22 cellular contexts compared by ENCODE assay signal in the genomic region with DNA sequence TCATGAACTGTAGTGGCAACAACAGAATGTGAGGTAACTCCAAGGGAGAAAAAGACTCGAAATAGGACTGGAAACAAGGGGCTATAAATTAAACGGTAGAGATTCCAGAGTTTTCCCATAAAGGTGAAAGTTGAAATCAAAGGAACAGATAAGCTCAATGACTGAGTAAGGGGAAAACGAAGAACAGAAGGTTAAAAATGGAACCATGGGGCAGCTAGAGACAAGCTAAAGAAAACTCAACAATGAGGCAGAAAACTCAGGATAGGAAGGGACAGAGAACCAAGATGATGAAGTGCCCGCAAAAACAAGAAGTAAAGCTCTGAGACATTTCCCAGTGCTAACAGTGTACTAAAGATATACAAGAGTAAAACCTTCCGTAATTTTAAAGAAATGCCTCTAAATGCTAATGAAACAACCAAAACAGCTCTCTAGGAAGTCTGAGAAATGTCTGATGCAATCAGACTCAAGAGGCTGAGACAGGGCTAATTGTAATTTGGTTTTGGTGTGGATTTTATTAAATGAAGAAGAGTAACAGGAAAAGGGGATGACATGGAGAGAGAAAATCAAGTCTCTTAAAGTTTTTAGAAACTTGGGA.
DNase-seq lines count a peak whose midpoint lies in the region; ATAC-seq, FAIRE-seq and TF ChIP-seq lines count a peak whose summit lies in the region.
"Had no signal": no experiment of that assay in that cellular context is flagged by ENCODE, and none has a peak within 500 bp of the region (broad histone marks: within the 10 kb centered on the region; RNA-seq: fewer than 3 reads in every experiment).

No MANE protein-coding gene starts in this region.

- no peak overlapping the region for H3K4me3 Mint-ChIP-seq in stimulated activated naive B cell treated with anti-CD40 and anti-IgM and Interleukin-4, amounts not matched to agents 10 μg/mL and 1 μg/mL and 100 μg/mL, for 72 hours
- no peak overlapping the region for H3K4me3 Mint-ChIP-seq in stimulated activated effector memory CD8-positive, alpha-beta T cell treated with anti-CD3 and anti-CD28 coated beads, Interleukin-12 subunit alpha, Interleukin-12 subunit beta, amount 100 ng/mL, for 72 hours
- H3K4me3 Mint-ChIP-seq: natural killer cell, type B pancreatic cell had no signal

- no peaks in the 10 kb centered on the region for H3K36me3 ChIP-seq in HEK293 (ENCODE audit: control insufficient read depth in 2 of 2, insufficient read depth in 1 of 2, low read length in 2 of 2)
- no peaks in the 10 kb centered on the region for H3K36me3 ChIP-seq in H1 (ENCODE audit: control insufficient read depth in 2 of 4, insufficient read depth in 4 of 4, low read length in 3 of 4)
- H3K36me3 ChIP-seq in neutrophil = no peaks in the 10 kb centered on the region
- H3K36me3 ChIP-seq: lower lobe of right lung had no signal

- H3K79me2 ChIP-seq in H1 (ENCODE audit: control insufficient read depth in 1 of 2, insufficient read depth in 2 of 2, low read length in 2 of 2) = peaks cover 0 to 91% of the 10 kb centered on the region in 2 experiments; a peak in 3 of 4 replicates

- H2BK12ac ChIP-seq in H1 (ENCODE audit: low read depth, low read length) = no peak overlapping the region

- no peak overlapping the region for H2AFZ ChIP-seq in H1 (ENCODE audit: low read length)

- H3K4me3 ChIP-seq in HEK293 (ENCODE audit: low read depth, low read length) (no peak overlapping the region), H1 (ENCODE audit: extremely low read depth in 1 of 4, insufficient read depth in 2 of 4, low read depth in 3 of 4, low read length in 4 of 4) (no peak overlapping the region), neutrophil (ENCODE audit: low read depth in 1 of 2, low read length in 1 of 2) (no peak overlapping the region)
- H3K4me3 ChIP-seq: BLaER1, lower lobe of right lung, psoas muscle had no signal

- no peak for TF ChIP-seq POLR2A in H1 (IDR thresholded peaks at IDR 0.05; ENCODE audit: control extremely low read depth in 1 of 2, low read depth in 2 of 2, low read length in 2 of 2)

- no peaks in the 10 kb centered on the region for H3K27me3 Mint-ChIP-seq in stimulated activated naive B cell treated with anti-CD40 and anti-IgM and Interleukin-4, amounts not matched to agents 10 μg/mL and 1 μg/mL and 100 μg/mL, for 72 hours
- H3K27me3 Mint-ChIP-seq: type B pancreatic cell had no signal

- H3K23ac ChIP-seq in H1 (ENCODE audit: insufficient read length) = no peak overlapping the region

- peaks cover 11% of the 10 kb centered on the region for H3K79me1 ChIP-seq in H1 (ENCODE audit: low read depth, low read length)

- POLR2A ChIA-PET in HEK293 (lab: Yijun Ruan, JAX) = no interaction called here
- POLR2A ChIA-PET in H1 (lab: Charles Lee; ENCODE audit: partially characterized antibody) = no interaction called here

- peaks cover 0 to 5% of the 10 kb centered on the region in 2 donors for H3K36me3 Mint-ChIP-seq in stimulated activated naive B cell treated with anti-CD40 and anti-IgM and Interleukin-4, amounts not matched to agents 10 μg/mL and 1 μg/mL and 100 μg/mL, for 72 hours
- no peaks in the 10 kb centered on the region for H3K36me3 Mint-ChIP-seq in stimulated activated effector memory CD8-positive, alpha-beta T cell treated with anti-CD3 and anti-CD28 coated beads, Interleukin-12 subunit alpha, Interleukin-12 subunit beta, amount 100 ng/mL, for 72 hours
- H3K36me3 Mint-ChIP-seq: activated naive CD4-positive, alpha-beta T cell treated with anti-CD3 and anti-CD28 coated beads, Interleukin-2, amount 50 U/mL, for 72 hours; natural killer cell had no signal

- H3K4me1 ChIP-seq in HEK293 (ENCODE audit: control insufficient read depth, insufficient read depth, low read length) (peaks cover 34% of the 10 kb centered on the region), H1 (replicated peaks in 1 of 4; ENCODE audit: control insufficient read depth in 3 of 4, insufficient read depth in 4 of 4, low read length in 3 of 4) (peaks cover 0 to 4% (median 2%) of the 10 kb centered on the region in 4 experiments; a peak in 3 of 7 replicates), neutrophil (ENCODE audit: control insufficient read depth in 1 of 2, insufficient read depth in 1 of 2, low read depth in 1 of 2, low read length in 1 of 2) (peaks cover 9 to 12% of the 10 kb centered on the region in 2 experiments)

- no peak for FAIRE-seq in H1 (lab: Jason Lieb, UNC)

- H2BK5ac ChIP-seq in H1 (ENCODE audit: low read depth, low read length) = no peak overlapping the region

- no peak for ATAC-seq in stimulated activated naive B cell treated with anti-CD40 and anti-IgM and Interleukin-4, amounts not matched to agents 10 μg/mL and 1 μg/mL and 100 μg/mL, for 72 hours (replicated peaks)
- no peak for ATAC-seq in stimulated activated effector memory CD8-positive, alpha-beta T cell treated with anti-CD3 and anti-CD28 coated beads, Interleukin-12 subunit alpha, Interleukin-12 subunit beta, amount 100 ng/mL, for 72 hours
- ATAC-seq: activated naive CD4-positive, alpha-beta T cell treated with anti-CD3 and anti-CD28 coated beads, Interleukin-2, amount 50 U/mL, for 72 hours; natural killer cell; Panc1; psoas muscle had no signal

- H2BK15ac ChIP-seq in H1 (ENCODE audit: low read length) = no peak overlapping the region

- H3K4ac ChIP-seq in H1 (replicated peaks; ENCODE audit: insufficient read length, low read depth, low read length) = peak overlapping the region; percentile 10

- DNase-seq in NOMO-1 (lab: John Stamatoyannopoulos, UW; ENCODE audit: unreplicated experiment in 2 of 2) = peak; percentile 48 to 71
- no peak for DNase-seq in H1 (ENCODE audit: low read depth in 1 of 2, low spot score in 2 of 2)
- DNase-seq in stimulated activated naive B cell treated with anti-CD40 and anti-IgM and Interleukin-4, amounts not matched to agents 10 μg/mL and 1 μg/mL and 100 μg/mL, for 72 hours = no peak
- DNase-seq in occipital lobe (lab: John Stamatoyannopoulos, UW) = no peak
- DNase-seq in posterior vena cava (ENCODE audit: low spot score) = no peak
- no peak for DNase-seq in stimulated activated effector memory CD8-positive, alpha-beta T cell treated with anti-CD3 and anti-CD28 coated beads, Interleukin-12 subunit alpha, Interleukin-12 subunit beta, amount 100 ng/mL, for 72 hours (ENCODE audit: low spot score in 2 of 2)
- DNase-seq: activated T-cell treated with anti-CD3 and anti-CD28 coated beads, Interleukin-2, amount 50 U/mL, for 1 hour; DMS53; effector memory CD4-positive, alpha-beta T cell; lower lobe of right lung; natural killer cell; NCI-H187 treated with DMSO at 0.1 percent for 48 hours; NCI-H524; psoas muscle; stimulated activated CD4-positive, alpha-beta T cell treated with anti-CD3 and anti-CD28 coated beads, Interleukin-12 subunit alpha, Interleukin-12 subunit beta, amount 100 ng/mL, for 4 hours; stimulated activated naive CD4-positive, alpha-beta T cell had no signal

- no peaks in the 10 kb centered on the region for H3K9me3 ChIP-seq in HEK293 (ENCODE audit: control insufficient read depth, insufficient read depth, low read depth, low read length)
- H3K9me3 ChIP-seq in H1 (ENCODE audit: insufficient read depth in 2 of 2, low read depth in 1 of 2, low read length in 1 of 2) = no peaks in the 10 kb centered on the region
- H3K9me3 ChIP-seq in neutrophil = no peaks in the 10 kb centered on the region
- H3K9me3 ChIP-seq: BLaER1, lower lobe of right lung, psoas muscle had no signal

- no peak overlapping the region for H2BK20ac ChIP-seq in H1 (ENCODE audit: low read length)

- no peak for TF ChIP-seq RAD21 in H1 (IDR thresholded peaks at IDR 0.05 in 1 of 2, conservative IDR thresholded peaks at IDR 0.05 in 1 of 2; ENCODE audit: low read depth in 2 of 2, low read length in 2 of 2)

- H3K27ac Mint-ChIP-seq in stimulated activated naive B cell treated with anti-CD40 and anti-IgM and Interleukin-4, amounts not matched to agents 10 μg/mL and 1 μg/mL and 100 μg/mL, for 72 hours = no peak overlapping the region
- H3K27ac Mint-ChIP-seq in stimulated activated effector memory CD8-positive, alpha-beta T cell treated with anti-CD3 and anti-CD28 coated beads, Interleukin-12 subunit alpha, Interleukin-12 subunit beta, amount 100 ng/mL, for 72 hours = no peak overlapping the region
- H3K27ac Mint-ChIP-seq: activated naive CD4-positive, alpha-beta T cell treated with anti-CD3 and anti-CD28 coated beads, Interleukin-2, amount 50 U/mL, for 72 hours; natural killer cell; type B pancreatic cell had no signal

- no peak overlapping the region for H4K91ac ChIP-seq in H1 (replicated peaks; ENCODE audit: insufficient read length, low read length)

- no peaks in the 10 kb centered on the region for H3K27me3 ChIP-seq in H1 (replicated peaks in 1 of 4; ENCODE audit: control insufficient read depth in 3 of 4, extremely low read depth in 1 of 4, insufficient read depth in 3 of 4, low read length in 3 of 4)
- H3K27me3 ChIP-seq in neutrophil = no peaks in the 10 kb centered on the region
- H3K27me3 ChIP-seq: BLaER1 had no signal

- H4K20me1 ChIP-seq in H1 (replicated peaks in 1 of 2; ENCODE audit: control insufficient read depth in 1 of 2, insufficient read depth in 2 of 2, low read length in 2 of 2) = peaks cover 0 to 3% of the 10 kb centered on the region in 2 experiments

- no peak overlapping the region for H3K14ac ChIP-seq in H1 (ENCODE audit: insufficient read length)

- CTCF ChIA-PET in HEK293 (lab: Yijun Ruan, JAX) (interaction anchor here (0.5 to 0.8 kb wide), 4 partner anchors 20 to 417 kb away, joined by 3 to 5 read pairs (median 4); no protein-coding TSS in a partner anchor), H1 (lab: Charles Lee; ENCODE audit: partially characterized antibody) (no interaction called here)

- no peaks in the 10 kb centered on the region for H3K9me3 Mint-ChIP-seq in stimulated activated naive B cell treated with anti-CD40 and anti-IgM and Interleukin-4, amounts not matched to agents 10 μg/mL and 1 μg/mL and 100 μg/mL, for 72 hours
- no peaks in the 10 kb centered on the region for H3K9me3 Mint-ChIP-seq in stimulated activated effector memory CD8-positive, alpha-beta T cell treated with anti-CD3 and anti-CD28 coated beads, Interleukin-12 subunit alpha, Interleukin-12 subunit beta, amount 100 ng/mL, for 72 hours
- H3K9me3 Mint-ChIP-seq: activated naive CD4-positive, alpha-beta T cell treated with anti-CD3 and anti-CD28 coated beads, Interleukin-2, amount 50 U/mL, for 72 hours; natural killer cell had no signal

- H3K56ac ChIP-seq in H1 (replicated peaks; ENCODE audit: insufficient read length, low read depth, low read length) = no peak overlapping the region

- H3K4me1 Mint-ChIP-seq in stimulated activated naive B cell treated with anti-CD40 and anti-IgM and Interleukin-4, amounts not matched to agents 10 μg/mL and 1 μg/mL and 100 μg/mL, for 72 hours = peaks cover 24 to 40% of the 10 kb centered on the region in 2 donors
- H3K4me1 Mint-ChIP-seq in stimulated activated effector memory CD8-positive, alpha-beta T cell treated with anti-CD3 and anti-CD28 coated beads, Interleukin-12 subunit alpha, Interleukin-12 subunit beta, amount 100 ng/mL, for 72 hours = peaks cover 42% of the 10 kb centered on the region

- WGBS in H1 (ENCODE audit: extremely low coverage in 1 of 2, insufficient coverage in 1 of 2, insufficient read length in 1 of 2, insufficient replicate concordance in 2 of 2, low coverage in 1 of 2, low lambda C conversion rate in 2 of 2, missing lambda C conversion rate in 1 of 2), 2 experiments = 85% methylated on average over 5 of the region's 5 CpGs; no CpG with 5 or more reads in 1 of the 2 experiments

- H4K5ac ChIP-seq in H1 (ENCODE audit: insufficient read length, low read depth, low read length) = peak overlapping the region; percentile 32

- TF ChIP-seq EP300 in H1 (IDR thresholded peaks at IDR 0.05; ENCODE audit: borderline replicate concordance in 1 of 2, low read depth in 2 of 2, low read length in 2 of 2) = no peak

- H4K8ac ChIP-seq in H1 (ENCODE audit: extremely low read depth, insufficient read depth, low read length) = no peak overlapping the region

- H2AK5ac ChIP-seq in H1 (ENCODE audit: low read depth, low read length) = no peak overlapping the region; the same call in 1 of the 2 replicates

- no peak overlapping the region for H2BK120ac ChIP-seq in H1 (replicated peaks; ENCODE audit: low read depth, low read length)

- H3K23me2 ChIP-seq in H1 (ENCODE audit: low read depth, low read length) = no peaks in the 10 kb centered on the region

- H3K27ac ChIP-seq in HEK293 (ENCODE audit: extremely low read depth, low read depth, low read length) = no peak overlapping the region
- H3K27ac ChIP-seq in H1 (ENCODE audit: low read depth, low read length) = no peak overlapping the region
- peak overlapping the region; percentile 42 for H3K27ac ChIP-seq in neutrophil
- H3K27ac ChIP-seq: BLaER1, lower lobe of right lung, psoas muscle had no signal

- TF ChIP-seq CTCF in HEK293 (tag by site-specific recombination; IDR thresholded peaks at IDR 0.05) = no peak
- no peak for TF ChIP-seq CTCF in H1 (IDR thresholded peaks at IDR 0.05; ENCODE audit: control extremely low read depth in 1 of 3, insufficient read depth in 1 of 3, low read depth in 1 of 3, low read length in 3 of 3)
- no peak for TF ChIP-seq CTCF in neutrophil (IDR thresholded peaks at IDR 0.05)

- no peak overlapping the region for H3K18ac ChIP-seq in H1 (ENCODE audit: extremely low read depth, low read length)

- H3K4me2 ChIP-seq in H1 (ENCODE audit: insufficient read depth in 1 of 2, low read depth in 2 of 2, low read length in 2 of 2) = no peak overlapping the region
- H3K4me2 ChIP-seq: BLaER1 had no signal

- intact Hi-C loops in posterior vena cava (cut with DNase I) = no loop called here

- H3K9ac ChIP-seq in H1 (replicated peaks in 1 of 4; ENCODE audit: extremely low read depth in 1 of 4, low read depth in 3 of 4, low read length in 3 of 4) = no peak overlapping the region
- H3K9ac ChIP-seq: BLaER1 had no signal

Comparison
In these comparisons a context has a peak if more than half of its experiments do, and no peak if none do; other contexts are left out.
1. DNase-seq: peak in NOMO-1 (2 of 2); none in H1 (0 of 2), stimulated activated naive B cell treated with anti-CD40 and anti-IgM and Interleukin-4, amounts not matched to agents 10 μg/mL and 1 μg/mL and 100 μg/mL, for 72 hours (single experiment), occipital lobe (single experiment), posterior vena cava (single experiment) and stimulated activated effector memory CD8-positive, alpha-beta T cell treated with anti-CD3 and anti-CD28 coated beads, Interleukin-12 subunit alpha, Interleukin-12 subunit beta, amount 100 ng/mL, for 72 hours (0 of 2).